18 cellular contexts compared by ENCODE assay signal in the genomic region with DNA sequence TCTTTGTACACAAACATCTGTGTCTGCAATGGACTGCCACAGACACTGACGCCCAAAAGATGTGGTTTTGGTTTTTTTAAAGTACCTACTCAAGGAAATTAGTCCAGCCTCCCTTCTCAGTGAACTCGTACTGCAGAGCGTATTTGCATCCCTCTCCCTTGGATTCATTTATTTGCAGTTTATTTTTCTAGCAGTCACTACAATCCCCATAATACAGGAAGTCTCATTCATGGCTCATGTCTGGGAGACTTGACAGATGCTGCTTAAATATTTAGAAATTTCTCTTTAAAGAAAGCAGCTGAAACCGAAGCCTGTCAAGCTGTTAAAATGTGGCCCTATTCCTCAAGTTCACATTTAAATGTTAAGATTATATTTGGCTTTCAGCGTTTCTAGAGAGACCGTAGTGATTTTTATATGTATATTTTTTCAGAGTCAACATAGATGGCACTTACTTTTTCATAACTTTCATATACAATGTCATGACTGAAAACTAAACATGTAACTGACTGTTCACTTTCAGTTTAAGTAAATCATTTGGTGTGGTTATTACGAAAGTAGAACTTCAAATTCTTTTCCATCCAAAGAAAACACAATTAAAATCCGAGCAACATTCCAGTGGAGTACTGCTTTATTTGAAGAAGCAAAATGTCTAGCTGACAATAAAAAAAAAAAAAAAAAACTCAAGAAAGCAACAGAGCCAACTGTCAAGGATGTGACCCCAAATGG. TPM values are rescaled to one million over a fixed set of nuclear protein-coding genes. Genes with fewer than 3 reads are reported as not detected.
DNase-seq lines count a peak whose midpoint lies in the region; ATAC-seq, FAIRE-seq and TF ChIP-seq lines count a peak whose summit lies in the region.
"Had no signal": no experiment of that assay in that cellular context is flagged by ENCODE, and none has a peak within 500 bp of the region (broad histone marks: within the 10 kb centered on the region; RNA-seq: fewer than 3 reads in every experiment).

No MANE protein-coding gene starts in this region.

- H3K4me1 ChIP-seq in endothelial cell of umbilical vein (ENCODE audit: control insufficient read depth, extremely low read depth, insufficient read depth, low read length) = no peaks in the 10 kb centered on the region
- H3K4me1 ChIP-seq: A549 had no signal

- no peaks in the 10 kb centered on the region for H3K9me3 ChIP-seq in endothelial cell of umbilical vein (replicated peaks; ENCODE audit: control insufficient read depth, insufficient read depth, low read length)

- CTCF ChIA-PET in endothelial cell of umbilical vein (lab: Charles Lee) = interaction anchor here (0.7 to 1.7 kb wide), 3 partner anchors 17 to 62 kb away, joined by 3 to 7 read pairs (median 3); no protein-coding TSS in a partner anchor

- ATAC-seq in activated T-cell treated with anti-CD3 and anti-CD28 coated beads, Interleukin-2, amount 50 U/mL, for 72 hours (replicated peaks in 1 of 2) = peak; percentile 58 to 73
- peak; percentile 76 for ATAC-seq in HG03432 (IDR thresholded peaks at IDR 0.05; ENCODE audit: unreplicated experiment)
- ATAC-seq in stimulated activated effector memory CD8-positive, alpha-beta T cell treated with anti-CD3 and anti-CD28 coated beads, Interleukin-12 subunit alpha, Interleukin-12 subunit beta, amount 100 ng/mL, for 72 hours = peak; percentile 79
- no peak for ATAC-seq in HG03521 (IDR thresholded peaks at IDR 0.05; ENCODE audit: unreplicated experiment)
- ATAC-seq: A549, HepG2 had no signal

- no peak for TF ChIP-seq POLR2A in endothelial cell of umbilical vein (IDR thresholded peaks at IDR 0.05; ENCODE audit: low read depth, low read length)

- H3K9me3 Mint-ChIP-seq in activated T-cell treated with anti-CD3 and anti-CD28 coated beads, Interleukin-2, amount 50 U/mL, for 72 hours = peaks cover 0 to 5% of the 10 kb centered on the region in 2 donors
- H3K9me3 Mint-ChIP-seq in stimulated activated effector memory CD8-positive, alpha-beta T cell treated with anti-CD3 and anti-CD28 coated beads, Interleukin-12 subunit alpha, Interleukin-12 subunit beta, amount 100 ng/mL, for 72 hours = no peaks in the 10 kb centered on the region

- POLR2A ChIA-PET in endothelial cell of umbilical vein (lab: Charles Lee) = no interaction called here

- dilution Hi-C loops in endothelial cell of umbilical vein (cut with MboI; ENCODE audit: extremely low pct_ligation_motif_present, low sequenced_read_pairs) = no loop called here

- no peak overlapping the region for H3K4me2 ChIP-seq in endothelial cell of umbilical vein (ENCODE audit: insufficient read depth, low read length)
- H3K4me2 ChIP-seq: A549 had no signal

- H2AFZ ChIP-seq in endothelial cell of umbilical vein (ENCODE audit: low read depth, low read length) = no peak overlapping the region

- intact Hi-C loops in endothelial cell of umbilical vein (cut with micrococcal nuclease) = no loop called here

- H3K79me2 ChIP-seq in endothelial cell of umbilical vein (ENCODE audit: control insufficient read depth, insufficient read depth, low read length) = no peaks in the 10 kb centered on the region

- peaks cover 0 to 5% of the 10 kb centered on the region in 2 donors for H3K36me3 Mint-ChIP-seq in activated T-cell treated with anti-CD3 and anti-CD28 coated beads, Interleukin-2, amount 50 U/mL, for 72 hours (ENCODE audit: insufficient read depth in 2 of 2)
- no peaks in the 10 kb centered on the region for H3K36me3 Mint-ChIP-seq in stimulated activated effector memory CD8-positive, alpha-beta T cell treated with anti-CD3 and anti-CD28 coated beads, Interleukin-12 subunit alpha, Interleukin-12 subunit beta, amount 100 ng/mL, for 72 hours

- peaks cover 12% of the 10 kb centered on the region for H3K4me1 Mint-ChIP-seq in activated T-cell treated with anti-CD3 and anti-CD28 coated beads, Interleukin-2, amount 50 U/mL, for 72 hours (ENCODE audit: low read depth)
- H3K4me1 Mint-ChIP-seq in stimulated activated effector memory CD8-positive, alpha-beta T cell treated with anti-CD3 and anti-CD28 coated beads, Interleukin-12 subunit alpha, Interleukin-12 subunit beta, amount 100 ng/mL, for 72 hours = peaks cover 12% of the 10 kb centered on the region

- H3K27me3 ChIP-seq in endothelial cell of umbilical vein (ENCODE audit: control insufficient read depth in 2 of 2, insufficient read depth in 2 of 2, low read length in 2 of 2) = peaks cover 6 to 7% of the 10 kb centered on the region in 2 experiments

- FAIRE-seq in endothelial cell of umbilical vein (lab: Jason Lieb, UNC) = peak; percentile 60
- FAIRE-seq: A549, H54, HepG2 had no signal

- H3K9me1 ChIP-seq in endothelial cell of umbilical vein (replicated peaks; ENCODE audit: control insufficient read depth, extremely low read depth, insufficient read depth, low read length) = no peaks in the 10 kb centered on the region

- peaks cover 20% of the 10 kb centered on the region for H3K27me3 Mint-ChIP-seq in activated T-cell treated with anti-CD3 and anti-CD28 coated beads, Interleukin-2, amount 50 U/mL, for 72 hours (ENCODE audit: low read depth)

- peak overlapping the region; percentile 48 for H3K27ac Mint-ChIP-seq in activated T-cell treated with anti-CD3 and anti-CD28 coated beads, Interleukin-2, amount 50 U/mL, for 72 hours
- H3K27ac Mint-ChIP-seq in stimulated activated effector memory CD8-positive, alpha-beta T cell treated with anti-CD3 and anti-CD28 coated beads, Interleukin-12 subunit alpha, Interleukin-12 subunit beta, amount 100 ng/mL, for 72 hours = no peak overlapping the region

- TF ChIP-seq CTCF in endothelial cell of umbilical vein (IDR thresholded peaks at IDR 0.05; ENCODE audit: extremely low read depth in 1 of 2, insufficient read depth in 1 of 2, low read depth in 1 of 2, low read length in 2 of 2) = no peak

- no peaks in the 10 kb centered on the region for H3K36me3 ChIP-seq in endothelial cell of umbilical vein (ENCODE audit: control insufficient read depth in 2 of 2, extremely low read depth in 1 of 2, insufficient read depth in 2 of 2, low read length in 2 of 2)

- no peak overlapping the region for H3K9ac ChIP-seq in endothelial cell of umbilical vein (replicated peaks; ENCODE audit: extremely low read depth, insufficient read depth, low read length)

- H3K4me3 ChIP-seq in endothelial cell of umbilical vein (replicated peaks in 1 of 3; ENCODE audit: insufficient read depth in 1 of 3, low read depth in 1 of 3, low read length in 3 of 3) = no peak overlapping the region
- H3K4me3 ChIP-seq: A549 had no signal

- DNase-seq in activated T-cell treated with anti-CD3 and anti-CD28 coated beads, Interleukin-2, amount 50 U/mL, for 72 hours = no peak
- DNase-seq in activated T-cell treated with anti-CD3 and anti-CD28 coated beads, Interleukin-2, amount 50 U/mL, for 48 hours = no peak
- DNase-seq in endothelial cell of umbilical vein (ENCODE audit: low read depth, low spot score) (no peak), DMS 273 (lab: John Stamatoyannopoulos, UW; ENCODE audit: unreplicated experiment) (no peak), cerebellar cortex (ENCODE audit: low spot score) (no peak)
- DNase-seq in stimulated activated effector memory CD8-positive, alpha-beta T cell treated with anti-CD3 and anti-CD28 coated beads, Interleukin-12 subunit alpha, Interleukin-12 subunit beta, amount 100 ng/mL, for 72 hours (ENCODE audit: low spot score in 2 of 2) = peak in 1 of 2 donors; percentile 25
- DNase-seq: activated CD4-positive, alpha-beta T cell treated with anti-CD3 and anti-CD28 coated beads, Interleukin-2, amount 50 U/mL, for 1 hour; activated effector memory CD4-positive, alpha-beta T cell treated with anti-CD3 and anti-CD28 coated beads, Interleukin-2, amount 50 U/mL, for 16 hours; hypothalamus; mammary epithelial cell; NCI-H1048; nucleus accumbens had no signal

- BruUV-seq in endothelial cell of umbilical vein (replicated peaks; lab: Mats Ljungman, UMichigan) = no TSS peak

- H4K20me1 ChIP-seq in endothelial cell of umbilical vein (replicated peaks; ENCODE audit: control insufficient read depth, extremely low read depth, insufficient read depth, low read length) = no peaks in the 10 kb centered on the region

- peak overlapping the region in 1 of 2 donors; percentile 86 for H3K4me3 Mint-ChIP-seq in activated T-cell treated with anti-CD3 and anti-CD28 coated beads, Interleukin-2, amount 50 U/mL, for 72 hours
- H3K4me3 Mint-ChIP-seq in stimulated activated effector memory CD8-positive, alpha-beta T cell treated with anti-CD3 and anti-CD28 coated beads, Interleukin-12 subunit alpha, Interleukin-12 subunit beta, amount 100 ng/mL, for 72 hours = peak overlapping the region; percentile 22

- no peak overlapping the region for H3K27ac ChIP-seq in endothelial cell of umbilical vein (ENCODE audit: insufficient read depth, low read depth, low read length)
- H3K27ac ChIP-seq: A549 had no signal

TF ChIP-seq in endothelial cell of umbilical vein, 7 proteins besides CTCF, POLR2A, EP300 and RAD21 (continues in another document):
- TF ChIP-seq, protein P1, sequence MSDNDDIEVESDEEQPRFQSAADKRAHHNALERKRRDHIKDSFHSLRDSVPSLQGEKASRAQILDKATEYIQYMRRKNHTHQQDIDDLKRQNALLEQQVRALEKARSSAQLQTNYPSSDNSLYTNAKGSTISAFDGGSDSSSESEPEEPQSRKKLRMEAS (IDR thresholded peaks at IDR 0.05; ENCODE audit: insufficient read depth, insufficient read length) = no peak
- no peak for TF ChIP-seq JUN (IDR thresholded peaks at IDR 0.05; ENCODE audit: borderline replicate concordance, insufficient read depth, insufficient read length, low read depth)

RNA-seq across cellular contexts. Expression of a gene that starts 38.0 kb away (rescaled TPM):
- total RNA-seq in activated T-cell treated with anti-CD3 and anti-CD28 coated beads, Interleukin-2, amount 50 U/mL, for 72 hours = 10 to 100 TPM; 22.4 to 26.2 TPM
- 19.4 and 19.7 TPM in 2 replicates for total RNA-seq in endothelial cell of umbilical vein
- 6.3 and 7.9 TPM in 2 replicates for polyA plus RNA-seq in endothelial cell of umbilical vein
- polyA plus RNA-seq in endothelial cell of umbilical vein (2011; cell fraction: cytosol; rRNA removed) = 10.1 and 10.7 TPM in 2 replicates
- polyA plus RNA-seq in endothelial cell of umbilical vein (2011; cell fraction: nucleus; rRNA removed) = 2.2 and 4.7 TPM in 2 replicates
- 10.7 and 15.0 TPM in 2 replicates for polyA plus RNA-seq in endothelial cell of umbilical vein (2012)
- 2.2 and 4.8 TPM in 2 replicates for polyA minus RNA-seq in endothelial cell of umbilical vein
- polyA minus RNA-seq in endothelial cell of umbilical vein (2011; cell fraction: cytosol; rRNA and poly(A)+ RNA removed) = 6.6 TPM
- polyA minus RNA-seq in endothelial cell of umbilical vein (2011; cell fraction: nucleus; rRNA and poly(A)+ RNA removed) = 0.96 and 1.1 TPM in 2 replicates

RNA-seq across cellular contexts. Expression of a gene that starts 57.8 kb away (rescaled TPM):
- not detected for total RNA-seq in activated T-cell treated with anti-CD3 and anti-CD28 coated beads, Interleukin-2, amount 50 U/mL, for 72 hours
- not detected in 2 replicates for total RNA-seq in endothelial cell of umbilical vein
- polyA plus RNA-seq in endothelial cell of umbilical vein = not detected in 2 replicates
- polyA plus RNA-seq in endothelial cell of umbilical vein (2011; cell fraction: cytosol; rRNA removed) = not detected in 2 replicates
- not detected in 2 replicates for polyA plus RNA-seq in endothelial cell of umbilical vein (2011; cell fraction: nucleus; rRNA removed)
- not detected in 2 replicates for polyA plus RNA-seq in endothelial cell of umbilical vein (2012)
- not detected in 2 replicates for polyA minus RNA-seq in endothelial cell of umbilical vein
- polyA minus RNA-seq in endothelial cell of umbilical vein (2011; cell fraction: cytosol; rRNA and poly(A)+ RNA removed) = not detected
- not detected in 2 replicates for polyA minus RNA-seq in endothelial cell of umbilical vein (2011; cell fraction: nucleus; rRNA and poly(A)+ RNA removed)
- total RNA-seq: mammary epithelial cell, urinary bladder had no signal
- polyA plus RNA-seq: A549, mammary epithelial cell had no signal
